ENCODE assay signal across 23 cellular contexts in the genomic region with DNA sequence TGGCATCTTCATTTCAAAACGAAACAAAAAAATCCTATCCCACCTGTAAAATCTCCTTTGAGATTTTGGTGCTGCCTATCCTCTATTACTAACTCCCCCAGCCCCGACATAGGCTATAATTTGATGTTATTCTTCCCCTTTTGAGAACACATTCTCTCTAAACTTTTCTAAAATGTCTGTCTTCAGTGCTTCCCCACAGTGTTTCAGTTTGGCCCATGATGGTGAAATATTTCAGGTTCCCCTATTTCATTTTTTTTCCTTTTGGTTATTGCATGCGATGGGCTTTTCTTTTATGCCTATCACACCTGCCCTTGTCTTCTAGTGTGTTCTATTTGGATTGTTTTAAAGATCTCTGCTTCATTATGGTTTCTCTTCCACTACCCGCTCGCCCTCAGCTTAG. TPM values are rescaled to one million over a fixed set of nuclear protein-coding genes. Genes with fewer than 3 reads are reported as not detected.
DNase-seq lines count a peak whose midpoint lies in the region; ATAC-seq, FAIRE-seq and TF ChIP-seq lines count a peak whose summit lies in the region.
"Had no signal": no experiment of that assay in that cellular context is flagged by ENCODE, and none has a peak within 500 bp of the region (broad histone marks: within the 10 kb centered on the region; RNA-seq: fewer than 3 reads in every experiment).

No MANE protein-coding gene starts in this region.

- H3K4me1 ChIP-seq in astrocyte (ENCODE audit: insufficient read depth, low read length) (no peaks in the 10 kb centered on the region), heart right ventricle (peaks cover 0 to 18% (median 0%) of the 10 kb centered on the region in 9 donors)

- H3K27ac Mint-ChIP-seq in CD14-positive monocyte: peak overlapping the region; percentile 78 to 97 (median 87)
- H3K27ac Mint-ChIP-seq in astrocyte (ENCODE audit: unreplicated experiment): peak overlapping the region; percentile 27
- H3K27ac Mint-ChIP-seq: CD8-positive, alpha-beta T cell; GM23338 had no signal

- FAIRE-seq in astrocyte (lab: Jason Lieb, UNC): no peak
- FAIRE-seq: GM12878 had no signal

- no peaks in the 10 kb centered on the region for H3K36me3 ChIP-seq in astrocyte (ENCODE audit: insufficient read depth, low read length)
- no peaks in the 10 kb centered on the region for H3K36me3 ChIP-seq in heart right ventricle
- H3K36me3 ChIP-seq in MG63: no peaks in the 10 kb centered on the region

- H3K4me1 Mint-ChIP-seq in CD14-positive monocyte (peaks cover 43% of the 10 kb centered on the region), astrocyte (ENCODE audit: low read depth, unreplicated experiment) (no peaks in the 10 kb centered on the region)

- H3K4me3 Mint-ChIP-seq in CD14-positive monocyte (peak overlapping the region; percentile 54 to 78), astrocyte (ENCODE audit: unreplicated experiment) (no peak overlapping the region)
- H3K4me3 Mint-ChIP-seq: CD8-positive, alpha-beta T cell; GM23338 had no signal

- WGBS in heart right ventricle, 2 donors: 90 to 95% methylated on average over 5 of the region's 5 CpGs

- intact Hi-C loops in CD14-positive monocyte (cut with micrococcal nuclease) (no loop called here), heart right ventricle (cut with DNase I) (no loop called here)

- H3K36me3 Mint-ChIP-seq in CD14-positive monocyte (peaks cover 1 to 3% of the 10 kb centered on the region in 2 donors), astrocyte (ENCODE audit: low read depth, unreplicated experiment) (peaks cover 2% of the 10 kb centered on the region)

- H3K79me2 ChIP-seq in astrocyte (ENCODE audit: insufficient read depth, low read length): no peaks in the 10 kb centered on the region

- H3K4me2 ChIP-seq in astrocyte (ENCODE audit: low read length): no peak overlapping the region
- H3K4me2 ChIP-seq: GM23338 had no signal

- H3K4me3 ChIP-seq in astrocyte (ENCODE audit: insufficient read depth, low read depth, low read length) (no peak overlapping the region), heart right ventricle (no peak overlapping the region), coronary artery (no peak overlapping the region), MG63 (no peak overlapping the region)
- H3K4me3 ChIP-seq: GM12878, GM23338 had no signal

- peaks cover 0 to 2% (median 0%) of the 10 kb centered on the region in 7 donors for H3K9me3 Mint-ChIP-seq in CD14-positive monocyte
- H3K9me3 Mint-ChIP-seq in astrocyte (ENCODE audit: unreplicated experiment): no peaks in the 10 kb centered on the region
- H3K9me3 Mint-ChIP-seq: CD8-positive, alpha-beta T cell; GM23338 had no signal

- DNase-seq in CD14-positive monocyte (ENCODE audit: low spot score) (no peak), MV-4-11 (lab: John Stamatoyannopoulos, UW) (peak; percentile 60), SIG-M5 (lab: John Stamatoyannopoulos, UW) (peak; percentile 41), astrocyte (ENCODE audit: low read depth) (no peak), heart right ventricle (no peak), coronary artery (ENCODE audit: low spot score) (no peak), AG08395 (ENCODE audit: low spot score) (no peak), MG63 (no peak)
- DNase-seq: 8988T; Calu3; CD8-positive, alpha-beta T cell; HCEC 1CT; NCI-H1048; NCI-H1436; NCI-H1930; NCI-H226; NCI-H524; NCI-H82; OCI-M1; SHP77 treated with DMSO at 0.1 percent for 48 hours; SW 1271 had no signal

- H3K9me3 ChIP-seq in astrocyte (ENCODE audit: insufficient read depth, low read depth, low read length) (no peaks in the 10 kb centered on the region), heart right ventricle (no peaks in the 10 kb centered on the region), MG63 (no peaks in the 10 kb centered on the region)

- no peaks in the 10 kb centered on the region for H4K20me1 ChIP-seq in astrocyte (ENCODE audit: insufficient read depth, low read length)

- ATAC-seq in heart right ventricle: no peak
- ATAC-seq: CD8-positive, alpha-beta T cell; GM12878; GM23338 had no signal

- peaks cover 0 to 4% (median 2%) of the 10 kb centered on the region in 3 donors for H3K27me3 Mint-ChIP-seq in CD14-positive monocyte (ENCODE audit: low read depth in 3 of 3)
- H3K27me3 Mint-ChIP-seq in astrocyte (ENCODE audit: low read depth, unreplicated experiment): no peaks in the 10 kb centered on the region

- no peak overlapping the region for H3K9ac ChIP-seq in astrocyte (ENCODE audit: low read length)

- H3K27me3 ChIP-seq in astrocyte (ENCODE audit: insufficient read depth, low read length): no peaks in the 10 kb centered on the region
- no peaks in the 10 kb centered on the region for H3K27me3 ChIP-seq in heart right ventricle
- no peaks in the 10 kb centered on the region for H3K27me3 ChIP-seq in MG63

- H2AFZ ChIP-seq in astrocyte (ENCODE audit: low read depth, low read length): no peak overlapping the region
- H2AFZ ChIP-seq: GM23338 had no signal

- TF ChIP-seq CTCF in CD14-positive monocyte (IDR thresholded peaks at IDR 0.05) (no peak), astrocyte (IDR thresholded peaks at IDR 0.05; ENCODE audit: insufficient read depth, low read depth, low read length) (no peak), heart right ventricle (IDR thresholded peaks at IDR 0.05) (no peak), coronary artery (IDR thresholded peaks at IDR 0.05) (no peak)

- no peak overlapping the region for H3K27ac ChIP-seq in astrocyte (ENCODE audit: low read depth, low read length)
- H3K27ac ChIP-seq in heart right ventricle: peak overlapping the region in 1 of 10 donors; percentile 46
- no peak overlapping the region for H3K27ac ChIP-seq in coronary artery

RNA-seq across cellular contexts. Expression of a gene that starts 14.6 kb away (rescaled TPM):
- polyA plus RNA-seq in CD14-positive monocyte (under 1 TPM; 0.69 to 0.72 TPM), heart right ventricle (1 to 10 TPM; 2.1 to 3.1 TPM)
- total RNA-seq in astrocyte (20.0 and 22.3 TPM in 2 replicates), heart right ventricle (10 to 100 TPM in 1 of 10 donors, 1 to 10 TPM in 9; 4.9 to 12.8 (median 8.3) TPM)
- total RNA-seq in MG63 (2014; rRNA removed; shearing (Covaris generic); ENCODE audit: low replicate concordance): 0.13 and 0.39 TPM in 2 replicates

Comparison
In these comparisons a context has a peak if more than half of its experiments do, and no peak if none do; other contexts are left out.
1. DNase-seq: peak in MV-4-11 (single experiment) and SIG-M5 (single experiment); none in CD14-positive monocyte (single experiment), astrocyte (single experiment), heart right ventricle (0 of 2), coronary artery (single experiment), AG08395 (single experiment) and MG63 (single experiment).